Comparison of ENCODE assay signal across 1 cellular context in the genomic region with DNA sequence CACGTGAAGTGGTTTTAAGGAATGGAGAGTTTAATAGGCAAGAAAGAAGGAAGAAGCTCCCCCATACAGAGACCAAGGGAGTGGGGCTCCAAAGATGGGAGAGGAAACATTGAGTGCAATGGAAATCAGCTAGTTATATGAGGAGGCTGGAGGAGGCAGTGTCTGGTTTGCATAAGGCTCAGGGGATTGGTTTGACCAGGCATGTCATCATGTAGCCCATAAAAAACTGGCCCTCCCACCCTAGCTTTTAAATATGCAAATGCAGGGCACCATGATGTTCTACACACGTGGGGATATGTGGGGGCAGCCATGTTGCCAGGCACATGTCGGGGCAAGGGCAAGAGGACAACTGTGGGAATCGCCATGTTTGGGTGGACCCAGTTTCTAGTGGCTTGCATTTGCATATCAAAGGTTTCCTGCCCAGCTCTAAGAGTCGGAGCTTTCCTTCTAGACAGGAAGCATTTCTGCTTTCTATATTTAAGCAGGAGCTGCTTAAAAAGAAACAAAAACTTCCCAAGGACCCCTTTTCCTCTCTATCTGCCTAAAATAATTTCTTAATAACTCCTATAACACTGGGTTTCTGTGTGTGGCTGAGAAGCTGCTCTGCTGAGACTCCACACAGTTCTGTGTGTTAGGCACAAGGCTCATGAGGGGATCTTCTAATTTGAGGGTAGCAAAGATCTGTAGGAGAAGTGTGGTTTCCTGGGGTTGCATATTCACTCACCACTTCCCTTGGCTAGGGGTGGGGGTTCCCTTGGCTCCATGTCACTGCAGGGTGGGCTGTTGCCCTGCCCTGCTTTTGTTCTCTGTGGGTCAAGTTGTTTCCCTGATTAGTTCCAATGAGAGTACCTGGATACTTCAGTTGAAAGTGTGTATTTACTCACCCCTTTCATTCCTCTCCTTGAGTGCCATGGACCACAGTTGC.
TF ChIP-seq lines count a peak whose summit lies in the region.

No MANE protein-coding gene starts in this region.

TF ChIP-seq in K562, 482 proteins besides CTCF, POLR2A, EP300 and RAD21 (continued from another document and continues in another):
- TF ChIP-seq KAT2B (IDR thresholded peaks at IDR 0.05; ENCODE audit: low read depth, low read length): no peak
- TF ChIP-seq TRIM28 (IDR thresholded peaks at IDR 0.05): 0 out of 2 replicates have a peak, but pooled peaks have one; percentile 13
- TF ChIP-seq, protein P1, sequence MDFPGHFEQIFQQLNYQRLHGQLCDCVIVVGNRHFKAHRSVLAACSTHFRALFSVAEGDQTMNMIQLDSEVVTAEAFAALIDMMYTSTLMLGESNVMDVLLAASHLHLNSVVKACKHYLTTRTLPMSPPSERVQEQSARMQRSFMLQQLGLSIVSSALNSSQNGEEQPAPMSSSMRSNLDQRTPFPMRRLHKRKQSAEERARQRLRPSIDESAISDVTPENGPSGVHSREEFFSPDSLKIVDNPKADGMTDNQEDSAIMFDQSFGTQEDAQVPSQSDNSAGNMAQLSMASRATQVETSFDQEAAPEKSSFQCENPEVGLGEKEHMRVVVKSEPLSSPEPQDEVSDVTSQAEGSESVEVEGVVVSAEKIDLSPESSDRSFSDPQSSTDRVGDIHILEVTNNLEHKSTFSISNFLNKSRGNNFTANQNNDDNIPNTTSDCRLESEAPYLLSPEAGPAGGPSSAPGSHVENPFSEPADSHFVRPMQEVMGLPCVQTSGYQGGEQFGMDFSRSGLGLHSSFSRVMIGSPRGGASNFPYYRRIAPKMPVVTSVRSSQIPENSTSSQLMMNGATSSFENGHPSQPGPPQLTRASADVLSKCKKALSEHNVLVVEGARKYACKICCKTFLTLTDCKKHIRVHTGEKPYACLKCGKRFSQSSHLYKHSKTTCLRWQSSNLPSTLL (IDR thresholded peaks at IDR 0.05): no peak
- TF ChIP-seq, protein P2, sequence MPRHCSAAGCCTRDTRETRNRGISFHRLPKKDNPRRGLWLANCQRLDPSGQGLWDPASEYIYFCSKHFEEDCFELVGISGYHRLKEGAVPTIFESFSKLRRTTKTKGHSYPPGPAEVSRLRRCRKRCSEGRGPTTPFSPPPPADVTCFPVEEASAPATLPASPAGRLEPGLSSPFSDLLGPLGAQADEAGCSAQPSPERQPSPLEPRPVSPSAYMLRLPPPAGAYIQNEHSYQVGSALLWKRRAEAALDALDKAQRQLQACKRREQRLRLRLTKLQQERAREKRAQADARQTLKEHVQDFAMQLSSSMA (CRISPR knock-in tag; IDR thresholded peaks at IDR 0.05): no peak
- TF ChIP-seq, protein P3, sequence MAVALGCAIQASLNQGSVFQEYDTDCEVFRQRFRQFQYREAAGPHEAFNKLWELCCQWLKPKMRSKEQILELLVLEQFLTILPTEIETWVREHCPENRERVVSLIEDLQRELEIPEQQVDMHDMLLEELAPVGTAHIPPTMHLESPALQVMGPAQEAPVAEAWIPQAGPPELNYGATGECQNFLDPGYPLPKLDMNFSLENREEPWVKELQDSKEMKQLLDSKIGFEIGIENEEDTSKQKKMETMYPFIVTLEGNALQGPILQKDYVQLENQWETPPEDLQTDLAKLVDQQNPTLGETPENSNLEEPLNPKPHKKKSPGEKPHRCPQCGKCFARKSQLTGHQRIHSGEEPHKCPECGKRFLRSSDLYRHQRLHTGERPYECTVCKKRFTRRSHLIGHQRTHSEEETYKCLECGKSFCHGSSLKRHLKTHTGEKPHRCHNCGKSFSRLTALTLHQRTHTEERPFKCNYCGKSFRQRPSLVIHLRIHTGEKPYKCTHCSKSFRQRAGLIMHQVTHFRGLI (CRISPR knock-in tag; IDR thresholded peaks at IDR 0.05): no peak
- TF ChIP-seq XRCC3 (IDR thresholded peaks at IDR 0.05): no peak
- no peak for TF ChIP-seq MECOM (CRISPR knock-in tag; IDR thresholded peaks at IDR 0.05)
- TF ChIP-seq RAD51 (IDR thresholded peaks at IDR 0.05; ENCODE audit: borderline replicate concordance, low read depth): peak; percentile 38; the same call in 1 of the 2 replicates
- TF ChIP-seq, protein P4, sequence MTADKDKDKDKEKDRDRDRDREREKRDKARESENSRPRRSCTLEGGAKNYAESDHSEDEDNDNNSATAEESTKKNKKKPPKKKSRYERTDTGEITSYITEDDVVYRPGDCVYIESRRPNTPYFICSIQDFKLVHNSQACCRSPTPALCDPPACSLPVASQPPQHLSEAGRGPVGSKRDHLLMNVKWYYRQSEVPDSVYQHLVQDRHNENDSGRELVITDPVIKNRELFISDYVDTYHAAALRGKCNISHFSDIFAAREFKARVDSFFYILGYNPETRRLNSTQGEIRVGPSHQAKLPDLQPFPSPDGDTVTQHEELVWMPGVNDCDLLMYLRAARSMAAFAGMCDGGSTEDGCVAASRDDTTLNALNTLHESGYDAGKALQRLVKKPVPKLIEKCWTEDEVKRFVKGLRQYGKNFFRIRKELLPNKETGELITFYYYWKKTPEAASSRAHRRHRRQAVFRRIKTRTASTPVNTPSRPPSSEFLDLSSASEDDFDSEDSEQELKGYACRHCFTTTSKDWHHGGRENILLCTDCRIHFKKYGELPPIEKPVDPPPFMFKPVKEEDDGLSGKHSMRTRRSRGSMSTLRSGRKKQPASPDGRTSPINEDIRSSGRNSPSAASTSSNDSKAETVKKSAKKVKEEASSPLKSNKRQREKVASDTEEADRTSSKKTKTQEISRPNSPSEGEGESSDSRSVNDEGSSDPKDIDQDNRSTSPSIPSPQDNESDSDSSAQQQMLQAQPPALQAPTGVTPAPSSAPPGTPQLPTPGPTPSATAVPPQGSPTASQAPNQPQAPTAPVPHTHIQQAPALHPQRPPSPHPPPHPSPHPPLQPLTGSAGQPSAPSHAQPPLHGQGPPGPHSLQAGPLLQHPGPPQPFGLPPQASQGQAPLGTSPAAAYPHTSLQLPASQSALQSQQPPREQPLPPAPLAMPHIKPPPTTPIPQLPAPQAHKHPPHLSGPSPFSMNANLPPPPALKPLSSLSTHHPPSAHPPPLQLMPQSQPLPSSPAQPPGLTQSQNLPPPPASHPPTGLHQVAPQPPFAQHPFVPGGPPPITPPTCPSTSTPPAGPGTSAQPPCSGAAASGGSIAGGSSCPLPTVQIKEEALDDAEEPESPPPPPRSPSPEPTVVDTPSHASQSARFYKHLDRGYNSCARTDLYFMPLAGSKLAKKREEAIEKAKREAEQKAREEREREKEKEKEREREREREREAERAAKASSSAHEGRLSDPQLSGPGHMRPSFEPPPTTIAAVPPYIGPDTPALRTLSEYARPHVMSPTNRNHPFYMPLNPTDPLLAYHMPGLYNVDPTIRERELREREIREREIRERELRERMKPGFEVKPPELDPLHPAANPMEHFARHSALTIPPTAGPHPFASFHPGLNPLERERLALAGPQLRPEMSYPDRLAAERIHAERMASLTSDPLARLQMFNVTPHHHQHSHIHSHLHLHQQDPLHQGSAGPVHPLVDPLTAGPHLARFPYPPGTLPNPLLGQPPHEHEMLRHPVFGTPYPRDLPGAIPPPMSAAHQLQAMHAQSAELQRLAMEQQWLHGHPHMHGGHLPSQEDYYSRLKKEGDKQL (CRISPR knock-in tag; IDR thresholded peaks at IDR 0.05; ENCODE audit: borderline replicate concordance): no peak
- no peak for TF ChIP-seq ZNF41 (CRISPR knock-in tag; conservative IDR thresholded peaks at IDR 0.05)
- no peak for TF ChIP-seq ZNF165 (CRISPR knock-in tag; IDR thresholded peaks at IDR 0.05; ENCODE audit: borderline replicate concordance)
- 0 out of 2 replicates have a peak, but pooled peaks have one; percentile 4 for TF ChIP-seq RBFOX2 (IDR thresholded peaks at IDR 0.05; ENCODE audit: low read depth, low read length)
- TF ChIP-seq STAT5A (IDR thresholded peaks at IDR 0.05; ENCODE audit: borderline replicate concordance, low read length): no peak
- TF ChIP-seq, protein P5, sequence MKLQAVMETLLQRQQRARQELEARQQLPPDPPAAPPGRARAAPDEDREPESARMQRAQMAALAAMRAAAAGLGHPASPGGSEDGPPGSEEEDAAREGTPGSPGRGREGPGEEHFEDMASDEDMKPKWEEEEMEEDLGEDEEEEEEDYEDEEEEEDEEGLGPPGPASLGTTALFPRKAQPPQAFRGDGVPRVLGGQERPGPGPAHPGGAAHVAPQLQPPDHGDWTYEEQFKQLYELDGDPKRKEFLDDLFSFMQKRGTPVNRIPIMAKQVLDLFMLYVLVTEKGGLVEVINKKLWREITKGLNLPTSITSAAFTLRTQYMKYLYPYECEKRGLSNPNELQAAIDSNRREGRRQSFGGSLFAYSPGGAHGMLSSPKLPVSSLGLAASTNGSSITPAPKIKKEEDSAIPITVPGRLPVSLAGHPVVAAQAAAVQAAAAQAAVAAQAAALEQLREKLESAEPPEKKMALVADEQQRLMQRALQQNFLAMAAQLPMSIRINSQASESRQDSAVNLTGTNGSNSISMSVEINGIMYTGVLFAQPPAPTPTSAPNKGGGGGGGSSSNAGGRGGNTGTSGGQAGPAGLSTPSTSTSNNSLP (IDR thresholded peaks at IDR 0.05; ENCODE audit: borderline replicate concordance, low read depth, low read length): no peak
- TF ChIP-seq, protein P6, sequence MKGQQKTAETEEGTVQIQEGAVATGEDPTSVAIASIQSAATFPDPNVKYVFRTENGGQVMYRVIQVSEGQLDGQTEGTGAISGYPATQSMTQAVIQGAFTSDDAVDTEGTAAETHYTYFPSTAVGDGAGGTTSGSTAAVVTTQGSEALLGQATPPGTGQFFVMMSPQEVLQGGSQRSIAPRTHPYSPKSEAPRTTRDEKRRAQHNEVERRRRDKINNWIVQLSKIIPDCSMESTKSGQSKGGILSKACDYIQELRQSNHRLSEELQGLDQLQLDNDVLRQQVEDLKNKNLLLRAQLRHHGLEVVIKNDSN (CRISPR knock-in tag; IDR thresholded peaks at IDR 0.05): peak; percentile 68
- no peak for TF ChIP-seq TEAD2 (tag; IDR thresholded peaks at IDR 0.05)
- TF ChIP-seq BRD4 (IDR thresholded peaks at IDR 0.05): no peak
- TF ChIP-seq SMAD1 (IDR thresholded peaks at IDR 0.05; ENCODE audit: low read depth, low read length, partially characterized antibody): no peak
- TF ChIP-seq ZNF263 (CRISPR knock-in tag; IDR thresholded peaks at IDR 0.05; ENCODE audit: borderline replicate concordance): no peak
- no peak for TF ChIP-seq ZNF76 (CRISPR knock-in tag; IDR thresholded peaks at IDR 0.05; ENCODE audit: borderline replicate concordance)
- TF ChIP-seq, protein P7, sequence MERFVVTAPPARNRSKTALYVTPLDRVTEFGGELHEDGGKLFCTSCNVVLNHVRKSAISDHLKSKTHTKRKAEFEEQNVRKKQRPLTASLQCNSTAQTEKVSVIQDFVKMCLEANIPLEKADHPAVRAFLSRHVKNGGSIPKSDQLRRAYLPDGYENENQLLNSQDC (CRISPR knock-in tag; IDR thresholded peaks at IDR 0.05): no peak
- TF ChIP-seq ZNF507 (tag; conservative IDR thresholded peaks at IDR 0.05): no peak
- no peak for TF ChIP-seq ZNF143 (CRISPR knock-in tag; IDR thresholded peaks at IDR 0.05)
- TF ChIP-seq, protein P8, sequence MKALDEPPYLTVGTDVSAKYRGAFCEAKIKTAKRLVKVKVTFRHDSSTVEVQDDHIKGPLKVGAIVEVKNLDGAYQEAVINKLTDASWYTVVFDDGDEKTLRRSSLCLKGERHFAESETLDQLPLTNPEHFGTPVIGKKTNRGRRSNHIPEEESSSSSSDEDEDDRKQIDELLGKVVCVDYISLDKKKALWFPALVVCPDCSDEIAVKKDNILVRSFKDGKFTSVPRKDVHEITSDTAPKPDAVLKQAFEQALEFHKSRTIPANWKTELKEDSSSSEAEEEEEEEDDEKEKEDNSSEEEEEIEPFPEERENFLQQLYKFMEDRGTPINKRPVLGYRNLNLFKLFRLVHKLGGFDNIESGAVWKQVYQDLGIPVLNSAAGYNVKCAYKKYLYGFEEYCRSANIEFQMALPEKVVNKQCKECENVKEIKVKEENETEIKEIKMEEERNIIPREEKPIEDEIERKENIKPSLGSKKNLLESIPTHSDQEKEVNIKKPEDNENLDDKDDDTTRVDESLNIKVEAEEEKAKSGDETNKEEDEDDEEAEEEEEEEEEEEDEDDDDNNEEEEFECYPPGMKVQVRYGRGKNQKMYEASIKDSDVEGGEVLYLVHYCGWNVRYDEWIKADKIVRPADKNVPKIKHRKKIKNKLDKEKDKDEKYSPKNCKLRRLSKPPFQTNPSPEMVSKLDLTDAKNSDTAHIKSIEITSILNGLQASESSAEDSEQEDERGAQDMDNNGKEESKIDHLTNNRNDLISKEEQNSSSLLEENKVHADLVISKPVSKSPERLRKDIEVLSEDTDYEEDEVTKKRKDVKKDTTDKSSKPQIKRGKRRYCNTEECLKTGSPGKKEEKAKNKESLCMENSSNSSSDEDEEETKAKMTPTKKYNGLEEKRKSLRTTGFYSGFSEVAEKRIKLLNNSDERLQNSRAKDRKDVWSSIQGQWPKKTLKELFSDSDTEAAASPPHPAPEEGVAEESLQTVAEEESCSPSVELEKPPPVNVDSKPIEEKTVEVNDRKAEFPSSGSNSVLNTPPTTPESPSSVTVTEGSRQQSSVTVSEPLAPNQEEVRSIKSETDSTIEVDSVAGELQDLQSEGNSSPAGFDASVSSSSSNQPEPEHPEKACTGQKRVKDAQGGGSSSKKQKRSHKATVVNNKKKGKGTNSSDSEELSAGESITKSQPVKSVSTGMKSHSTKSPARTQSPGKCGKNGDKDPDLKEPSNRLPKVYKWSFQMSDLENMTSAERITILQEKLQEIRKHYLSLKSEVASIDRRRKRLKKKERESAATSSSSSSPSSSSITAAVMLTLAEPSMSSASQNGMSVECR (CRISPR knock-in tag; IDR thresholded peaks at IDR 0.05): peak; percentile 87
- no peak for TF ChIP-seq MTA1 (IDR thresholded peaks at IDR 0.05; ENCODE audit: borderline replicate concordance)
- TF ChIP-seq ZZZ3 (IDR thresholded peaks at IDR 0.05): no peak
- no peak for TF ChIP-seq GATAD2B (IDR thresholded peaks at IDR 0.05; ENCODE audit: borderline replicate concordance)
- no peak for TF ChIP-seq BCL6 (CRISPR knock-in tag; IDR thresholded peaks at IDR 0.05)
- TF ChIP-seq, protein P9, sequence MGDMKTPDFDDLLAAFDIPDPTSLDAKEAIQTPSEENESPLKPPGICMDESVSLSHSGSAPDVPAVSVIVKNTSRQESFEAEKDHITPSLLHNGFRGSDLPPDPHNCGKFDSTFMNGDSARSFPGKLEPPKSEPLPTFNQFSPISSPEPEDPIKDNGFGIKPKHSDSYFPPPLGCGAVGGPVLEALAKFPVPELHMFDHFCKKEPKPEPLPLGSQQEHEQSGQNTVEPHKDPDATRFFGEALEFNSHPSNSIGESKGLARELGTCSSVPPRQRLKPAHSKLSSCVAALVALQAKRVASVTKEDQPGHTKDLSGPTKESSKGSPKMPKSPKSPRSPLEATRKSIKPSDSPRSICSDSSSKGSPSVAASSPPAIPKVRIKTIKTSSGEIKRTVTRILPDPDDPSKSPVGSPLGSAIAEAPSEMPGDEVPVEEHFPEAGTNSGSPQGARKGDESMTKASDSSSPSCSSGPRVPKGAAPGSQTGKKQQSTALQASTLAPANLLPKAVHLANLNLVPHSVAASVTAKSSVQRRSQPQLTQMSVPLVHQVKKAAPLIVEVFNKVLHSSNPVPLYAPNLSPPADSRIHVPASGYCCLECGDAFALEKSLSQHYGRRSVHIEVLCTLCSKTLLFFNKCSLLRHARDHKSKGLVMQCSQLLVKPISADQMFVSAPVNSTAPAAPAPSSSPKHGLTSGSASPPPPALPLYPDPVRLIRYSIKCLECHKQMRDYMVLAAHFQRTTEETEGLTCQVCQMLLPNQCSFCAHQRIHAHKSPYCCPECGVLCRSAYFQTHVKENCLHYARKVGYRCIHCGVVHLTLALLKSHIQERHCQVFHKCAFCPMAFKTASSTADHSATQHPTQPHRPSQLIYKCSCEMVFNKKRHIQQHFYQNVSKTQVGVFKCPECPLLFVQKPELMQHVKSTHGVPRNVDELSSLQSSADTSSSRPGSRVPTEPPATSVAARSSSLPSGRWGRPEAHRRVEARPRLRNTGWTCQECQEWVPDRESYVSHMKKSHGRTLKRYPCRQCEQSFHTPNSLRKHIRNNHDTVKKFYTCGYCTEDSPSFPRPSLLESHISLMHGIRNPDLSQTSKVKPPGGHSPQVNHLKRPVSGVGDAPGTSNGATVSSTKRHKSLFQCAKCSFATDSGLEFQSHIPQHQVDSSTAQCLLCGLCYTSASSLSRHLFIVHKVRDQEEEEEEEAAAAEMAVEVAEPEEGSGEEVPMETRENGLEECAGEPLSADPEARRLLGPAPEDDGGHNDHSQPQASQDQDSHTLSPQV (IDR thresholded peaks at IDR 0.05): 0 out of 2 replicates have a peak, but pooled peaks have one; percentile 40
- TF ChIP-seq SIN3A (IDR thresholded peaks at IDR 0.05; ENCODE audit: borderline replicate concordance in 2 of 2, control insufficient read depth in 1 of 2, low read depth in 2 of 2, low read length in 2 of 2): peak in 1 of 2 experiments; percentile 81; a peak in 1 of 4 replicates
- TF ChIP-seq HOXB6 (CRISPR knock-in tag; IDR thresholded peaks at IDR 0.05; ENCODE audit: borderline replicate concordance): no peak
